17 cellular contexts compared by ENCODE assay signal in the genomic region with DNA sequence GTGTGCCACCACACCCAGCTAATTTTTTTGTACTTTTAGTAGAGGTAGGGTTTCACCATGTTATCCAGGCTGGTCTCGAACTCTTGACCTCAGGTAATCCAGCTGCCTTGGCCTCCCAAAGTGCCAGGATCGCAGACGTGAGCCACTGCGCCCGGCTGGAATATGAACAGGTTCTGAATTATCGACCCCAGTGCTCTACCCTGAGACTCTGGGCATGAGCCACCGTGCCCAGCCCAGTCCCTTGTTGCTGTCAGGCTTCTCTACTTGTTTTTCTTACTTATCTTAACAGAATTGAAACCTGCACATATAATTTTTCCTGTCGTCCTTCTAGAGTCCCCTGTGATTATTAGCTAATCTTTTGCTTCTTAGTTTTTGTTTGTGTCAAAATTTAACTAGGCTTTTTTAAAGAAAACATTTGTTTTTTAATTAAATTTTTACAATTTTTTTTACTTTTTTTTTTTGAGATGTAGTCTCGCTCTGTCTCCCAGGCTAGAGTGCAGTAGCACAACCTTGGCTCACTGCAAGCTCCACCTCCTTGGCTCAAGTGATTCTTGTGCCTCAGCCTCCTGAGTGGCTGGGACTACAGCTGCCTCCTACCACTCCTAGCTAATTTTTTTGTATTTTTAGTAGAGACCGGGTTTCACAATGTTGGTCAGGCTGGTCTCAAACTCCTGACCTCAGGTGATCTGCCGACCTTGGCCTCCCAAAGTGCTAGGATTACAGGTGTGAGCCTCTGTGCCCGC.
DNase-seq lines count a peak whose midpoint lies in the region; ATAC-seq, FAIRE-seq and TF ChIP-seq lines count a peak whose summit lies in the region.
"Had no signal": no experiment of that assay in that cellular context is flagged by ENCODE, and none has a peak within 500 bp of the region (broad histone marks: within the 10 kb centered on the region; RNA-seq: fewer than 3 reads in every experiment).

No MANE protein-coding gene starts in this region.

- H3K4me3 ChIP-seq in right cardiac atrium (ENCODE audit: low read length): no peak overlapping the region
- H3K4me3 ChIP-seq in heart left ventricle: no peak overlapping the region
- no peak overlapping the region for H3K4me3 ChIP-seq in body of pancreas
- H3K4me3 ChIP-seq in pancreas: no peak overlapping the region
- H3K4me3 ChIP-seq: GM23248 had no signal

- H3K27ac ChIP-seq in right cardiac atrium (ENCODE audit: low read length): no peak overlapping the region
- no peak overlapping the region for H3K27ac ChIP-seq in heart left ventricle
- peak overlapping the region in 2 of 4 donors; percentile 8 to 28 for H3K27ac ChIP-seq in body of pancreas
- peak overlapping the region in 1 of 4 donors; percentile 31 for H3K27ac ChIP-seq in pancreas
- H3K27ac ChIP-seq: GM23248 had no signal

- WGBS in right cardiac atrium: 75% methylated on average over 12 of the region's 12 CpGs
- 83 to 89% (median 85%) methylated on average over 12 of the region's 12 CpGs for WGBS in heart left ventricle, 4 donors
- WGBS in body of pancreas, 2 donors: 31 to 59% methylated on average over 12 of the region's 12 CpGs
- 47 to 51% methylated on average over 12 of the region's 12 CpGs for WGBS in pancreas, 2 donors

- H3K36me3 ChIP-seq in heart left ventricle: peaks cover 0 to 79% (median 29%) of the 10 kb centered on the region in 9 donors
- H3K36me3 ChIP-seq in body of pancreas (replicated peaks in 1 of 2; ENCODE audit: insufficient read depth in 1 of 2, low read depth in 2 of 2): peaks cover 0 to 8% of the 10 kb centered on the region in 2 donors
- H3K36me3 ChIP-seq in pancreas: no peaks in the 10 kb centered on the region

- intact Hi-C loops in right cardiac atrium (cut with DNase I): no loop called here
- intact Hi-C loops in heart left ventricle (cut with DNase I): loop anchor here in 1 of 10 donors (10.0 kb wide), 1 partner anchor 59 kb away; no protein-coding TSS in a partner anchor
- intact Hi-C loops in body of pancreas (cut with DNase I): no loop called here
- intact Hi-C loops in pancreas (cut with DNase I): no loop called here

- H3K27me3 ChIP-seq in right cardiac atrium (ENCODE audit: control insufficient read depth, insufficient read depth): no peaks in the 10 kb centered on the region
- H3K27me3 ChIP-seq in heart left ventricle: no peaks in the 10 kb centered on the region
- no peaks in the 10 kb centered on the region for H3K27me3 ChIP-seq in body of pancreas
- H3K27me3 ChIP-seq in pancreas: no peaks in the 10 kb centered on the region

- no peak for FAIRE-seq in pancreas (lab: Jason Lieb, UNC)
- FAIRE-seq: GM12892, GM19239 had no signal

- no peaks in the 10 kb centered on the region for H3K9me3 ChIP-seq in right cardiac atrium (ENCODE audit: control insufficient read depth, low read length)
- no peaks in the 10 kb centered on the region for H3K9me3 ChIP-seq in heart left ventricle
- no peaks in the 10 kb centered on the region for H3K9me3 ChIP-seq in body of pancreas
- H3K9me3 ChIP-seq in pancreas: no peaks in the 10 kb centered on the region

- TF ChIP-seq POLR2A in heart left ventricle (IDR thresholded peaks at IDR 0.05): no peak
- no peak for TF ChIP-seq POLR2A in body of pancreas (IDR thresholded peaks at IDR 0.05)

- ATAC-seq in right cardiac atrium: peak in 1 of 2 donors; percentile 62
- no peak for ATAC-seq in heart left ventricle
- ATAC-seq in body of pancreas: peak; percentile 52
- peak; percentile 75 to 89 (median 80) for ATAC-seq in pancreas
- ATAC-seq in GM18858 (IDR thresholded peaks at IDR 0.05; ENCODE audit: unreplicated experiment): no peak
- ATAC-seq: HCT116 had no signal

- TF ChIP-seq CTCF in heart left ventricle (IDR thresholded peaks at IDR 0.05): no peak
- no peak for TF ChIP-seq CTCF in body of pancreas (IDR thresholded peaks at IDR 0.05)
- TF ChIP-seq CTCF in pancreas (IDR thresholded peaks at IDR 0.05): no peak

- no peaks in the 10 kb centered on the region for H3K4me1 ChIP-seq in right cardiac atrium (ENCODE audit: control insufficient read depth, insufficient read depth, low read length)
- no peaks in the 10 kb centered on the region for H3K4me1 ChIP-seq in heart left ventricle
- H3K4me1 ChIP-seq in body of pancreas: no peaks in the 10 kb centered on the region
- H3K4me1 ChIP-seq in pancreas: peaks cover 0 to 7% (median 0%) of the 10 kb centered on the region in 3 donors

- DNase-seq in right cardiac atrium (peak; percentile 35 to 61 (median 37)), heart left ventricle (no peak), body of pancreas (peak; percentile 17 to 55 (median 22)), pancreas (peak in 4 of 6 donors; percentile 27 to 39 (median 32)), GOT3 (lab: John Stamatoyannopoulos, UW) (no peak)
- DNase-seq: C1 segment of cervical spinal cord; Calu3; CD4-positive, alpha-beta memory T cell; COR-L47; DMS53; DMS79 treated with DMSO at 0.1 percent for 48 hours; GM23248; H9 had no signal

Comparison
In these comparisons a context has a peak if more than half of its experiments do, and no peak if none do; other contexts are left out.
1. DNase-seq: peak in right cardiac atrium (3 of 3), body of pancreas (4 of 4) and pancreas (4 of 6); none in heart left ventricle (0 of 5) and GOT3 (single experiment).
2. ATAC-seq: peak in body of pancreas (single experiment) and pancreas (4 of 4); none in heart left ventricle (0 of 4) and GM18858 (single experiment).